9 cellular contexts compared by ENCODE assay signal in genomic region chr11:119340335-119341221, GRCh38. TPM values are rescaled to one million over a fixed set of nuclear protein-coding genes. Genes with fewer than 3 reads are reported as not detected.
A peak's percentile ranks its signal among the peaks of the same experiment; 100 is the strongest.
DNase-seq lines count a peak whose midpoint lies in the region; ATAC-seq and TF ChIP-seq lines count a peak whose summit lies in the region.
"Had no signal": no experiment of that assay in that cellular context is flagged by ENCODE, and none has a peak within 500 bp of the region (broad histone marks: within the 10 kb centered on the region; RNA-seq: fewer than 3 reads in every experiment).

C1QTNF5 (minus strand) TSS chr11:119340883; CDS start chr11:119340397, 486 bp downstream.

- peak; percentile 90 for DNase-seq in GM03348 (ENCODE audit: low spot score)
- peak; percentile 70 to 87 (median 80) for DNase-seq in body of pancreas
- DNase-seq in retinal pigment epithelial cell (ENCODE audit: low read depth): no peak
- DNase-seq in NCI-H146 treated with DMSO at 0.1 percent for 48 hours (lab: John Stamatoyannopoulos, UW; ENCODE audit: unreplicated experiment): no peak
- no peak for DNase-seq in NCI-H774 (lab: John Stamatoyannopoulos, UW)

- TF ChIP-seq CTCF in body of pancreas (IDR thresholded peaks at IDR 0.05) (peak in 1 of 7 experiments; percentile 3), retinal pigment epithelial cell (conservative IDR thresholded peaks at IDR 0.05; ENCODE audit: low read depth, low read length) (no peak)

- H3K27me3 ChIP-seq in body of pancreas: no peaks in the 10 kb centered on the region
- H3K27me3 ChIP-seq in iPS-15b (ENCODE audit: control insufficient read depth, insufficient read depth, low read length): peaks cover 44% of the 10 kb centered on the region

- H3K9ac ChIP-seq in iPS-15b (ENCODE audit: low read depth, low read length): no peak within 1 kb of the TSS

- peak within 1 kb of the TSS; percentile 69 to 85 (median 77) for H3K27ac ChIP-seq in body of pancreas
- H3K27ac ChIP-seq: VCaP had no signal

- H3K4me3 ChIP-seq in body of pancreas: no peak within 1 kb of the TSS
- peak within 1 kb of the TSS; percentile 54 for H3K4me3 ChIP-seq in iPS-15b (ENCODE audit: low read depth, low read length)
- peak within 1 kb of the TSS; percentile 72 for H3K4me3 ChIP-seq in retinal pigment epithelial cell (ENCODE audit: low read length)

- peak in 2 of 3 donors; percentile 50 to 57 for TF ChIP-seq POLR2A in body of pancreas (IDR thresholded peaks at IDR 0.05)

- 20 to 41% methylated on average over 23 to 51 of the region's 53 CpGs for WGBS in body of pancreas, 2 donors

- H3K36me3 ChIP-seq in body of pancreas (replicated peaks in 1 of 2; ENCODE audit: insufficient read depth in 1 of 2, low read depth in 2 of 2) (no peaks in the 10 kb centered on the region), iPS-15b (ENCODE audit: control insufficient read depth, insufficient read depth, low read length) (peaks cover 8% of the 10 kb centered on the region)

- H3K9me3 ChIP-seq in body of pancreas (no peaks in the 10 kb centered on the region), iPS-15b (ENCODE audit: control insufficient read depth, insufficient read depth, low read length) (no peaks in the 10 kb centered on the region)

- ATAC-seq in body of pancreas (peak; percentile 54), GM19023 (IDR thresholded peaks at IDR 0.05; ENCODE audit: unreplicated experiment) (no peak), esophagus mucosa (no peak)

- intact Hi-C loops in body of pancreas (cut with DNase I): no loop called here

- H3K4me1 ChIP-seq in body of pancreas: peaks cover 43% of the 10 kb centered on the region
- peaks cover 11% of the 10 kb centered on the region for H3K4me1 ChIP-seq in iPS-15b (ENCODE audit: control insufficient read depth, insufficient read depth, low read length)

RNA-seq across cellular contexts. Expression of gene C1QTNF5, which starts in this region (rescaled TPM):
- total RNA-seq in body of pancreas (10 to 100 TPM; 28.8 to 54.1 TPM), esophagus mucosa (2.0 TPM)

Comparison
In these comparisons a context has a peak if more than half of its experiments do, and no peak if none do; other contexts are left out.
1. DNase-seq: peak in GM03348 (single experiment) and body of pancreas (4 of 4); none in retinal pigment epithelial cell (single experiment), NCI-H146 treated with DMSO at 0.1 percent for 48 hours (single experiment) and NCI-H774 (single experiment).
2. H3K4me3 ChIP-seq: peak in iPS-15b (single experiment) and retinal pigment epithelial cell (single experiment); none in body of pancreas (0 of 2).